In genomic region chr15:100279446-100279845, GRCh38 we compare ENCODE assay signal across 21 cellular contexts.
"Had no signal": no experiment of that assay in that cellular context is flagged by ENCODE, and none has a peak within 500 bp of the region (broad histone marks: within the 10 kb centered on the region; RNA-seq: fewer than 3 reads in every experiment).

No MANE protein-coding gene starts in this region.

- DNase-seq: activated CD4-positive, alpha-beta memory T cell treated with anti-CD3 and anti-CD28 coated beads, Interleukin-2, amount 10 ng/mL, durations not matched to agents 7 days and 5 days; activated CD4-positive, alpha-beta T cell treated with anti-CD3 and anti-CD28 coated beads, Interleukin-2, amount 10 ng/mL, durations not matched to agents 24 days and 14 days; activated CD8-positive, alpha-beta memory T cell treated with anti-CD3 and anti-CD28 coated beads, Interleukin-2, amount 50 U/mL, for 4 hours; activated naive CD4-positive, alpha-beta T cell; activated T-cell treated with anti-CD3 and anti-CD28 coated beads, Interleukin-2, amount 50 U/mL, for 24 hours; amniotic stem cell; kidney; midbrain; nephron progenitor cell; nucleus accumbens; sigmoid colon; stimulated activated CD4-positive, alpha-beta T cell treated with anti-CD3 and anti-CD28 coated beads, Interleukin-15, amount 100 ng/mL, for 24 hours; stimulated activated naive B cell treated with anti-CD40 and anti-IgM and Interleukin-4, amounts not matched to agents 10 μg/mL and 1 μg/mL and 100 μg/mL, for 72 hours; transverse colon; uterus had no signal

- FAIRE-seq: kidney had no signal

- H3K27me3 ChIP-seq: cardiac muscle cell, transverse colon, uterus had no signal

- H3K4me1 ChIP-seq: transverse colon, uterus had no signal

- ATAC-seq: activated CD4-positive, CD25-positive, alpha-beta regulatory T cell treated with anti-CD3 and anti-CD28 coated beads, Interleukin-2, amount 50 U/mL, for 24 hours; left lobe of liver; stimulated activated naive B cell treated with anti-CD40 and anti-IgM and Interleukin-4, amounts not matched to agents 10 μg/mL and 1 μg/mL and 100 μg/mL, for 72 hours had no signal

- H3K36me3 ChIP-seq: cardiac muscle cell, sigmoid colon, transverse colon, uterus had no signal

- H3K27ac ChIP-seq: cardiac muscle cell, epithelial cell of prostate, sigmoid colon, transverse colon, uterus, VCaP had no signal

- H3K4me2 ChIP-seq: smooth muscle cell had no signal

- H3K4me3 ChIP-seq: cardiac muscle cell, sigmoid colon, smooth muscle cell, transverse colon, uterus had no signal

- H3K9me3 ChIP-seq: sigmoid colon, transverse colon, uterus had no signal
